Comparison of ENCODE assay signal across 15 cellular contexts in the genomic region with DNA sequence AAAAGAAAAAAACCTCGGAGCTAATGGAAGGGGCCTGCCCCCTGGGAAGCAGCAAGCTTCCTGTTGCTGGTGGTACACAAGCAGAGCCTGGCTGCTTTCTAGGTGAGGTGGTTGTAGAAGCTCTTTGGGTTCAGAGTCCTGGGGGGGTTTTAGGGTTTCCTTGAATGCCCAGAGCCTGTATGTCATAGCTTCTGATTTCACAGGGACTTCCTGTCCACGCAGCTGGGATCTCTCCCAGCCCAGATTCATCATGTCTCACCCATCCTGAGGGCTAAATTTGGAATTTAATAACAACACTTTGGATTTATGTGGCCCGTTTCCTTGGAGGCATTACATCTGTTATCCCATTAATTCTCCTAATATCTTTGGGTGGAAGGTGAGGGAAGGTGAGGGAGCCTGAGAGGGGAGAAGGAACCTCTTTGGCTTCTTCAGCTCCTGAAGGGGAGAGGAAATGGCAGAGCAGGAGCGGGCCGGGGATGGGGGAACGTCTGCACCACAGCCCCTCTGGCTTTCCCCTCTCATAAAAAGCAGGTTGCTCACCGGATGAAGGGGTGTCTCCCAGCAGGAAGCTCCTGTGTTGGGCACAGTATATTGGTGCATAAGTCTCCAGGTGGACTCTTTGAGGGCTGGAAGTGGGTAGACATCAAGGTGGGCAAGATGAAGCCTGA. TPM values are rescaled to one million over a fixed set of nuclear protein-coding genes. Genes with fewer than 3 reads are reported as not detected.
DNase-seq lines count a peak whose midpoint lies in the region; ATAC-seq and TF ChIP-seq lines count a peak whose summit lies in the region.
"Had no signal": no experiment of that assay in that cellular context is flagged by ENCODE, and none has a peak within 500 bp of the region (broad histone marks: within the 10 kb centered on the region; RNA-seq: fewer than 3 reads in every experiment).

No MANE protein-coding gene starts in this region.

- H3K36me3 Mint-ChIP-seq in HFFc6 (ENCODE audit: low read depth): peaks cover 5% of the 10 kb centered on the region; the same call in 1 of the 2 replicates

- ATAC-seq in HG03432 (IDR thresholded peaks at IDR 0.05; ENCODE audit: unreplicated experiment): no peak
- no peak for ATAC-seq in HG03442 (IDR thresholded peaks at IDR 0.05; ENCODE audit: unreplicated experiment)
- ATAC-seq: activated T-helper 17 cell treated with anti-CD3 and anti-CD28 coated beads, Interleukin-2, amount 50 U/mL, for 72 hours; left ventricle myocardium superior; naive thymus-derived CD4-positive, alpha-beta T cell had no signal

- no peak overlapping the region for H3K4me3 ChIP-seq in cardiac fibroblast (replicated peaks in 1 of 2; ENCODE audit: low read depth in 2 of 2, low read length in 2 of 2)
- H3K4me3 ChIP-seq: coronary artery, SJSA1 had no signal

- H3K4me3 Mint-ChIP-seq in HFFc6: peak overlapping the region; percentile 61
- H3K4me3 Mint-ChIP-seq: activated T-helper 17 cell treated with anti-CD3 and anti-CD28 coated beads, Interleukin-2, amount 50 U/mL, for 72 hours had no signal

- no peaks in the 10 kb centered on the region; the same call in 1 of the 2 replicates for H3K27me3 Mint-ChIP-seq in HFFc6 (ENCODE audit: insufficient read depth)
- H3K27me3 Mint-ChIP-seq: activated T-helper 17 cell treated with anti-CD3 and anti-CD28 coated beads, Interleukin-2, amount 50 U/mL, for 72 hours; naive thymus-derived CD4-positive, alpha-beta T cell had no signal

- H3K27ac Mint-ChIP-seq in HFFc6: peak overlapping the region; percentile 88
- H3K27ac Mint-ChIP-seq: activated T-helper 17 cell treated with anti-CD3 and anti-CD28 coated beads, Interleukin-2, amount 50 U/mL, for 72 hours had no signal

- peak; percentile 73 for DNase-seq in AG08396 (ENCODE audit: low spot score)
- DNase-seq in HFFc6: peak; percentile 79
- DNase-seq in cardiac fibroblast (ENCODE audit: low read depth in 2 of 2): peak; percentile 51 to 80
- peak; percentile 58 for DNase-seq in left kidney (ENCODE audit: low read depth, low spot score)
- no peak for DNase-seq in NCI-H1048 (lab: John Stamatoyannopoulos, UW)
- DNase-seq in stimulated activated naive CD4-positive, alpha-beta T cell (lab: John Stamatoyannopoulos, UW): no peak
- DNase-seq: ACHN; amniotic stem cell; left ventricle myocardium superior; naive thymus-derived CD4-positive, alpha-beta T cell had no signal

- no peaks in the 10 kb centered on the region for H3K9me3 Mint-ChIP-seq in HFFc6
- H3K9me3 Mint-ChIP-seq: activated T-helper 17 cell treated with anti-CD3 and anti-CD28 coated beads, Interleukin-2, amount 50 U/mL, for 72 hours; naive thymus-derived CD4-positive, alpha-beta T cell had no signal

- peaks cover 23% of the 10 kb centered on the region for H3K4me1 Mint-ChIP-seq in HFFc6 (ENCODE audit: low read depth)
- H3K4me1 Mint-ChIP-seq: activated T-helper 17 cell treated with anti-CD3 and anti-CD28 coated beads, Interleukin-2, amount 50 U/mL, for 72 hours had no signal

- TF ChIP-seq CTCF in HFFc6 (IDR thresholded peaks at IDR 0.05) (no peak), cardiac fibroblast (IDR thresholded peaks at IDR 0.05; ENCODE audit: low read depth, low read length) (no peak)

RNA-seq across cellular contexts. Expression of a gene that starts 19.7 kb away (rescaled TPM):
- total RNA-seq in HFFc6 (2021; fragmentation: NEBNext Ultra II Directional; extraction: Animal tissue kit (Norgen Biotek cat#: 25700)): 1,000 to 10,000 TPM; 1,111 to 1,416 (median 1,288) TPM

RNA-seq across cellular contexts. Expression of a gene that starts 24.0 kb away (rescaled TPM):
- total RNA-seq in HFFc6 (2021; fragmentation: NEBNext Ultra II Directional; extraction: Animal tissue kit (Norgen Biotek cat#: 25700)): 10 to 100 TPM; 18.0 to 21.0 (median 19.8) TPM

Comparison
In these comparisons a context has a peak if more than half of its experiments do, and no peak if none do; other contexts are left out.
1. DNase-seq: peak in AG08396 (single experiment), HFFc6 (single experiment), cardiac fibroblast (2 of 2) and left kidney (single experiment); none in NCI-H1048 (single experiment) and stimulated activated naive CD4-positive, alpha-beta T cell (0 of 6).